In genomic region chr12:7896726-7897125, GRCh38 we compare ENCODE assay signal across 4 cellular contexts. TPM values are rescaled to one million over a fixed set of nuclear protein-coding genes. Genes with fewer than 3 reads are reported as not detected.
"Had no signal": no experiment of that assay in that cellular context is flagged by ENCODE, and none has a peak within 500 bp of the region (broad histone marks: within the 10 kb centered on the region; RNA-seq: fewer than 3 reads in every experiment).

No MANE protein-coding gene starts in this region.

RNA-seq across cellular contexts. Expression of gene SLC2A14, which starts 24.0 kb away (rescaled TPM):
- total RNA-seq: stomach, thoracic aorta, upper lobe of right lung, vagina had no signal
